Comparison of ENCODE assay signal across 1 cellular context in genomic region chr1:234874291-234875288, GRCh38.
TF ChIP-seq lines count a peak whose summit lies in the region.

No MANE protein-coding gene starts in this region.

TF ChIP-seq in K562, 482 proteins besides CTCF, POLR2A, EP300 and RAD21 (continued from another document and continues in another):
- no peak for TF ChIP-seq THAP12 (CRISPR knock-in tag; IDR thresholded peaks at IDR 0.05)
- TF ChIP-seq ZNF449 (CRISPR knock-in tag; IDR thresholded peaks at IDR 0.05): peak; percentile 88
- no peak for TF ChIP-seq NR0B1 (IDR thresholded peaks at IDR 0.05; ENCODE audit: partially characterized antibody)
- peak; percentile 85; the same call in 1 of the 2 replicates for TF ChIP-seq ZKSCAN8 (CRISPR knock-in tag; IDR thresholded peaks at IDR 0.05)
- TF ChIP-seq MBD1 (CRISPR knock-in tag; IDR thresholded peaks at IDR 0.05): peak; percentile 25; the same call in 1 of the 2 replicates
- no peak for TF ChIP-seq ZBTB40 (IDR thresholded peaks at IDR 0.05)
- no peak for TF ChIP-seq ZBTB40 (CRISPR knock-in tag; IDR thresholded peaks at IDR 0.05)
- no peak for TF ChIP-seq ZC3H4 (CRISPR knock-in tag; IDR thresholded peaks at IDR 0.05; ENCODE audit: borderline replicate concordance)
- TF ChIP-seq U2AF1 (optimal IDR thresholded peaks at IDR 0.05; ENCODE audit: low read depth, low read length): no peak
- no peak for TF ChIP-seq ZNF224 (CRISPR knock-in tag; IDR thresholded peaks at IDR 0.05)
- TF ChIP-seq STAG1 (CRISPR knock-in tag; IDR thresholded peaks at IDR 0.05; ENCODE audit: borderline replicate concordance): no peak
- no peak for TF ChIP-seq NCOA6 (IDR thresholded peaks at IDR 0.05)
- TF ChIP-seq GTF2A2 (tag; IDR thresholded peaks at IDR 0.05): peak; percentile 74; the same call in 1 of the 2 replicates
- 0 out of 2 replicates have a peak, but pooled peaks have one; percentile 17 for TF ChIP-seq CAMTA2 (CRISPR knock-in tag; conservative IDR thresholded peaks at IDR 0.05)
- TF ChIP-seq ZNF740 (CRISPR knock-in tag; IDR thresholded peaks at IDR 0.05): no peak
- TF ChIP-seq ZNF740 (tag; IDR thresholded peaks at IDR 0.05): peak in 1 of 2 experiments; percentile 80; a peak in 2 of 4 replicates
- TF ChIP-seq ZNF277 (CRISPR knock-in tag; IDR thresholded peaks at IDR 0.05; ENCODE audit: borderline replicate concordance): no peak
- TF ChIP-seq ZFPM2 (CRISPR knock-in tag; IDR thresholded peaks at IDR 0.05): no peak
- no peak for TF ChIP-seq MCM3 (IDR thresholded peaks at IDR 0.05)
- no peak for TF ChIP-seq ZNF436 (CRISPR knock-in tag; IDR thresholded peaks at IDR 0.05)
- peak; percentile 50; the same call in 1 of the 2 replicates for TF ChIP-seq USF1 (CRISPR knock-in tag; IDR thresholded peaks at IDR 0.05)
- no peak for TF ChIP-seq RB1 (IDR thresholded peaks at IDR 0.05; ENCODE audit: low read depth)
- TF ChIP-seq NELFE (IDR thresholded peaks at IDR 0.05; ENCODE audit: insufficient read depth, insufficient read length): no peak
- no peak for TF ChIP-seq POLR2AphosphoS2 (IDR thresholded peaks at IDR 0.05; ENCODE audit: low read length)
- TF ChIP-seq COPS2 (conservative IDR thresholded peaks at IDR 0.05): no peak
- peak; percentile 29 to 72; a peak in 3 of 4 replicates for TF ChIP-seq MAZ (CRISPR knock-in tag; conservative IDR thresholded peaks at IDR 0.05 in 1 of 2, IDR thresholded peaks at IDR 0.05 in 1 of 2)
- TF ChIP-seq L3MBTL2 (IDR thresholded peaks at IDR 0.05): peak; percentile 97
- TF ChIP-seq CEBPG (CRISPR knock-in tag; IDR thresholded peaks at IDR 0.05): peak; percentile 70
- TF ChIP-seq CEBPG (tag; conservative IDR thresholded peaks at IDR 0.05 in 1 of 2, IDR thresholded peaks at IDR 0.05 in 1 of 2): peak; percentile 9 to 54; a peak in 3 of 4 replicates
- 0 out of 2 replicates have a peak, but pooled peaks have one; percentile 28 for TF ChIP-seq TAL1 (IDR thresholded peaks at IDR 0.05)
- TF ChIP-seq ZNF140 (CRISPR knock-in tag; IDR thresholded peaks at IDR 0.05): 0 out of 2 replicates have a peak, but pooled peaks have one; percentile 44
- TF ChIP-seq CHD4 (IDR thresholded peaks at IDR 0.05; ENCODE audit: insufficient read depth, insufficient replicate concordance, low read depth, low read length, poor library complexity, severe bottlenecking): no peak
- peak; percentile 9 for TF ChIP-seq CHD1 (IDR thresholded peaks at IDR 0.05; ENCODE audit: low read length)
- no peak for TF ChIP-seq PHB2 (IDR thresholded peaks at IDR 0.05; ENCODE audit: low read depth)
- TF ChIP-seq CBX2 (IDR thresholded peaks at IDR 0.05; ENCODE audit: insufficient read depth, low read length, poor library complexity, severe bottlenecking): no peak
- TF ChIP-seq E2F3 (CRISPR knock-in tag; IDR thresholded peaks at IDR 0.05): peak; percentile 77
- TF ChIP-seq ETS1 (conservative IDR thresholded peaks at IDR 0.05; ENCODE audit: control insufficient read depth, low read depth, low read length): no peak
- TF ChIP-seq NCOA4 (IDR thresholded peaks at IDR 0.05; ENCODE audit: partially characterized antibody): no peak
- peak in 1 of 2 experiments; percentile 12; a peak in 1 of 4 replicates for TF ChIP-seq SRF (CRISPR knock-in tag; IDR thresholded peaks at IDR 0.05)
- peak; percentile 39; the same call in 1 of the 2 replicates for TF ChIP-seq CBFA2T2 (conservative IDR thresholded peaks at IDR 0.05)
- 0 out of 2 replicates have a peak, but pooled peaks have one; percentile 38 for TF ChIP-seq FOXK1 (CRISPR knock-in tag; IDR thresholded peaks at IDR 0.05; ENCODE audit: borderline replicate concordance)
- TF ChIP-seq NFXL1 (CRISPR knock-in tag; IDR thresholded peaks at IDR 0.05): peak; percentile 52
- no peak for TF ChIP-seq KAT8 (IDR thresholded peaks at IDR 0.05; ENCODE audit: low read depth)
- TF ChIP-seq HDAC1 (IDR thresholded peaks at IDR 0.05): peak; percentile 15 to 74; a peak in 2 of 4 replicates
- TF ChIP-seq NBN (IDR thresholded peaks at IDR 0.05; ENCODE audit: low read depth): peak; percentile 76
